ENCODE assay signal across 25 cellular contexts in the genomic region with DNA sequence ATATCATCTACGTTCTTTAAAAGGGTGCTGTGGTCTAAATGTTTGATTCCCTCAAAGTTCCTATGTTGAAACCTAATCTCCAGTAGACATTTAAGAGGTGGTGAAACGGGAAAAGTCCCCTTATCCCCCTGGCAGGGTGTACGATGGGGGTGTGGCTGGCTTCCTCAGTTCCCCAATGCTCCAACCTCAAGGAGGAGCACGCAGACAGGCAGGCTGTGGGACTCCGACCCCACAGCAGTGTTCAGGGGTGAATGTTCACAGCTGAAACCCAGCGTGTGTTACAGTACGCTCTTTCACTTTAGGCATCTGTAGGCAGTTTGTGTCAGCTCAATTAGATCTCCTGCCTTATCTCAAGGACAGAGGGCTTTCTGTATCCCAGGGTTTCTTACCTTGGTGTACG.
"Had no signal": no experiment of that assay in that cellular context is flagged by ENCODE, and none has a peak within 500 bp of the region (broad histone marks: within the 10 kb centered on the region; RNA-seq: fewer than 3 reads in every experiment).

No MANE protein-coding gene starts in this region.

- H3K9me3 Mint-ChIP-seq: activated naive CD4-positive, alpha-beta T cell treated with anti-CD3 and anti-CD28 coated beads, Interleukin-2, amount 10 ng/mL, durations not matched to agents 7 days and 5 days; activated T-cell treated with anti-CD3 and anti-CD28 coated beads, Interleukin-2, amount 50 U/mL, for 24 hours; brain; dendritic cell treated with granulocyte-macrophage colony-stimulating factor and Interleukin-4, amounts not matched to agents 40 ng/mL and 50 ng/mL, for 4 days; naive thymus-derived CD4-positive, alpha-beta T cell had no signal

- H3K27me3 ChIP-seq: left lung, ovary, spleen, upper lobe of left lung had no signal

- H3K27me3 Mint-ChIP-seq: activated naive CD4-positive, alpha-beta T cell treated with anti-CD3 and anti-CD28 coated beads, Interleukin-2, amount 10 ng/mL, durations not matched to agents 7 days and 5 days; activated T-cell treated with anti-CD3 and anti-CD28 coated beads, Interleukin-2, amount 50 U/mL, for 24 hours; brain; dendritic cell treated with granulocyte-macrophage colony-stimulating factor and Interleukin-4, amounts not matched to agents 40 ng/mL and 50 ng/mL, for 4 days; naive thymus-derived CD4-positive, alpha-beta T cell; T-helper 17 cell had no signal

- H3K9me3 ChIP-seq: left lung, ovary, prostate gland, spleen, upper lobe of left lung had no signal

- H3K27ac ChIP-seq: left lung, ovary, prostate gland, spleen, upper lobe of left lung, VCaP had no signal

- H3K27ac Mint-ChIP-seq: activated T-cell treated with anti-CD3 and anti-CD28 coated beads, Interleukin-2, amount 50 U/mL, for 24 hours; brain; dendritic cell treated with granulocyte-macrophage colony-stimulating factor and Interleukin-4, amounts not matched to agents 40 ng/mL and 50 ng/mL, for 4 days; T-helper 17 cell had no signal

- H3K4me3 ChIP-seq: left lung, ovary, prostate gland, spleen, upper lobe of left lung had no signal

- DNase-seq: activated CD4-positive, alpha-beta T cell treated with anti-CD3 and anti-CD28 coated beads for 1 hour; activated CD4-positive, alpha-beta T cell treated with anti-CD3 and anti-CD28 coated beads, Interleukin-2, amount 50 U/mL, for 4 hours; activated CD8-positive, alpha-beta memory T cell treated with anti-CD3 and anti-CD28 coated beads for 24 hours; activated CD8-positive, alpha-beta memory T cell treated with anti-CD3 and anti-CD28 coated beads, Interleukin-2, amount 50 U/mL, for 4 hours; activated effector memory CD4-positive, alpha-beta T cell treated with Interleukin-2 at 50 U/mL for 16 hours; activated naive CD4-positive, alpha-beta T cell treated with anti-CD3 and anti-CD28 coated beads, Interleukin-2, amount 10 ng/mL, durations not matched to agents 7 days and 5 days; activated T-cell treated with anti-CD3 and anti-CD28 coated beads, Interleukin-2, amount 50 U/mL, for 24 hours; aorta; effector CD8-positive, alpha-beta T cell; foreskin melanocyte; hippocampal formation; kidney glomerular epithelial cell; left lung; naive thymus-derived CD4-positive, alpha-beta T cell; ovary; stimulated activated CD4-positive, alpha-beta T cell treated with anti-CD3 and anti-CD28 coated beads, Interleukin-4, amount 100 ng/mL, for 1 hour; stimulated activated naive CD8-positive, alpha-beta T cell treated with anti-CD3 and anti-CD28 coated beads, Interleukin-15, Interleukin-2, amounts not matched to agents 100 U/mL and 50 U/mL, for 24 hours; T-helper 17 cell had no signal

- ATAC-seq: esophagus mucosa; left lung; naive thymus-derived CD4-positive, alpha-beta T cell; stimulated activated naive CD8-positive, alpha-beta T cell treated with anti-CD3 and anti-CD28 coated beads, Interleukin-15, Interleukin-2, amounts not matched to agents 100 U/mL and 50 U/mL, for 24 hours; T-helper 17 cell had no signal

- H3K4me3 Mint-ChIP-seq: activated naive CD4-positive, alpha-beta T cell treated with anti-CD3 and anti-CD28 coated beads, Interleukin-2, amount 10 ng/mL, durations not matched to agents 7 days and 5 days; activated T-cell treated with anti-CD3 and anti-CD28 coated beads, Interleukin-2, amount 50 U/mL, for 24 hours; brain; dendritic cell treated with granulocyte-macrophage colony-stimulating factor and Interleukin-4, amounts not matched to agents 40 ng/mL and 50 ng/mL, for 4 days; naive thymus-derived CD4-positive, alpha-beta T cell; T-helper 17 cell had no signal

- H3K36me3 ChIP-seq: ovary, prostate gland had no signal

- H3K4me1 Mint-ChIP-seq: T-helper 17 cell had no signal

- H3K4me1 ChIP-seq: left lung, prostate gland, spleen, upper lobe of left lung had no signal
